1 cellular context compared by ENCODE assay signal in genomic region chr10:127962205-127962604, GRCh38.
TF ChIP-seq lines count a peak whose summit lies in the region.

No MANE protein-coding gene starts in this region.

TF ChIP-seq in HepG2, 621 proteins besides CTCF, POLR2A, EP300 and RAD21:
- TF ChIP-seq, protein P1, sequence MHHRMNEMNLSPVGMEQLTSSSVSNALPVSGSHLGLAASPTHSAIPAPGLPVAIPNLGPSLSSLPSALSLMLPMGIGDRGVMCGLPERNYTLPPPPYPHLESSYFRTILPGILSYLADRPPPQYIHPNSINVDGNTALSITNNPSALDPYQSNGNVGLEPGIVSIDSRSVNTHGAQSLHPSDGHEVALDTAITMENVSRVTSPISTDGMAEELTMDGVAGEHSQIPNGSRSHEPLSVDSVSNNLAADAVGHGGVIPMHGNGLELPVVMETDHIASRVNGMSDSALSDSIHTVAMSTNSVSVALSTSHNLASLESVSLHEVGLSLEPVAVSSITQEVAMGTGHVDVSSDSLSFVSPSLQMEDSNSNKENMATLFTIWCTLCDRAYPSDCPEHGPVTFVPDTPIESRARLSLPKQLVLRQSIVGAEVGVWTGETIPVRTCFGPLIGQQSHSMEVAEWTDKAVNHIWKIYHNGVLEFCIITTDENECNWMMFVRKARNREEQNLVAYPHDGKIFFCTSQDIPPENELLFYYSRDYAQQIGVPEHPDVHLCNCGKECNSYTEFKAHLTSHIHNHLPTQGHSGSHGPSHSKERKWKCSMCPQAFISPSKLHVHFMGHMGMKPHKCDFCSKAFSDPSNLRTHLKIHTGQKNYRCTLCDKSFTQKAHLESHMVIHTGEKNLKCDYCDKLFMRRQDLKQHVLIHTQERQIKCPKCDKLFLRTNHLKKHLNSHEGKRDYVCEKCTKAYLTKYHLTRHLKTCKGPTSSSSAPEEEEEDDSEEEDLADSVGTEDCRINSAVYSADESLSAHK (CRISPR knock-in tag; IDR thresholded peaks at IDR 0.05; ENCODE audit: borderline replicate concordance) = no peak
- TF ChIP-seq ARNTL (CRISPR knock-in tag; IDR thresholded peaks at IDR 0.05) (0 out of 2 replicates have a peak, but pooled peaks have one; percentile 41), HNF4A (CRISPR knock-in tag; IDR thresholded peaks at IDR 0.05) (peak; percentile 47; the same call in 1 of the 2 replicates)
TF ChIP-seq in HepG2: peak in this region for 2.
